Comparison of ENCODE assay signal across 1 cellular context in the genomic region with DNA sequence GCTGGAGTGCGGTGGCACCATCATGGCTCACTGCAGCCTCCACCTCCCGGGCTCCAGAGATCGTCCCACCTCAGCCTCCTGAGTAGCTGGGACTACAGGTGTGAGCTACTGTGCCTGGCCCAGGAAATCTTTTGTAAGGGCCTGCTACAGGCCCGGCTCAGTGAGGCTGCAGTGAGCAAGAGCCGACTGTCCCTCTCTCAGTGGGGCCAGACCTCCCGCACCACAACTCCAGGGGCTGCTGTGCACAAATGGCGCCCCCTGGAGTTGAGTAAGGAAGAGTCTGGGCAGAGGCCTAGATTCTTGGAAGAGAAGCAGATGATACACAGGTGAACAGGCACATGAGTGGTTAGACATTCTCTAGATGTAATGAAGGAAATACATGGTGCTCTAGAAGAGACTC.
TF ChIP-seq lines count a peak whose summit lies in the region.

No MANE protein-coding gene starts in this region.

TF ChIP-seq in H1, 55 proteins besides CTCF, POLR2A, EP300 and RAD21:
- TF ChIP-seq KDM1A (IDR thresholded peaks at IDR 0.05; ENCODE audit: borderline replicate concordance, low read length): peak; percentile 34; the same call in 1 of the 2 replicates
- TF ChIP-seq GABPA (IDR thresholded peaks at IDR 0.05; ENCODE audit: borderline replicate concordance, insufficient read depth, low read length): peak; percentile 48; the same call in 1 of the 2 replicates
- peak; percentile 16 for TF ChIP-seq NANOG (IDR thresholded peaks at IDR 0.05; ENCODE audit: insufficient read depth, low read depth, low read length, poor library complexity, severe bottlenecking)
- no peak for TF ChIP-seq CTBP2 (IDR thresholded peaks at IDR 0.05; ENCODE audit: borderline replicate concordance, insufficient read depth, insufficient read length, low read length)
